14 cellular contexts compared by ENCODE assay signal in genomic region chr17:58741121-58741625, GRCh38. TPM values are rescaled to one million over a fixed set of nuclear protein-coding genes. Genes with fewer than 3 reads are reported as not detected.
DNase-seq lines count a peak whose midpoint lies in the region; ATAC-seq, FAIRE-seq and TF ChIP-seq lines count a peak whose summit lies in the region.
"Had no signal": no experiment of that assay in that cellular context is flagged by ENCODE, and none has a peak within 500 bp of the region (broad histone marks: within the 10 kb centered on the region; RNA-seq: fewer than 3 reads in every experiment).

No MANE protein-coding gene starts in this region.

- in situ Hi-C loops in GM12878 (cut with MboI), result no loop called here

- POLR2A ChIA-PET in GM12878 (lab: Charles Lee), result no interaction called here

- RAD21 ChIA-PET in GM12878 (lab: Charles Lee; ENCODE audit: unreplicated experiment), result interaction anchor here (0.6 kb wide), 1 partner anchor 282 kb away, joined by 3 read pairs; no protein-coding TSS in a partner anchor

- no peak overlapping the region for H3K27ac ChIP-seq in GM12878 (ENCODE audit: control insufficient read depth, insufficient read depth)
- H3K27ac ChIP-seq: heart left ventricle, parathyroid adenoma had no signal

- no peaks in the 10 kb centered on the region for H4K20me1 ChIP-seq in GM12878 (ENCODE audit: control insufficient read depth, insufficient read depth)

- no peak overlapping the region for H3K4me2 ChIP-seq in GM12878 (ENCODE audit: control insufficient read depth, insufficient read depth)

- intact Hi-C loops in GM12878 (cut with micrococcal nuclease; ENCODE audit: unreplicated experiment), result no loop called here

- H3K9ac ChIP-seq in GM12878 (ENCODE audit: control insufficient read depth, insufficient read depth, low read length), result no peak overlapping the region
- H3K9ac ChIP-seq: parathyroid adenoma had no signal

- H3K27me3 ChIP-seq in GM12878 (replicated peaks in 1 of 2; ENCODE audit: control insufficient read depth in 2 of 2, insufficient read depth in 2 of 2, low read length in 1 of 2), result no peaks in the 10 kb centered on the region
- H3K27me3 ChIP-seq: heart left ventricle had no signal

- H2AFZ ChIP-seq in GM12878 (ENCODE audit: control insufficient read depth, low read depth, low read length), result no peak overlapping the region
- H2AFZ ChIP-seq: parathyroid adenoma had no signal

- TF ChIP-seq RAD21 in GM12878 (IDR thresholded peaks at IDR 0.05; ENCODE audit: insufficient read depth, low read depth, low read length), result no peak

- H3K79me2 ChIP-seq in GM12878 (ENCODE audit: control insufficient read depth, insufficient read depth, low read length), result no peaks in the 10 kb centered on the region
- H3K79me2 ChIP-seq: parathyroid adenoma had no signal

- SMC1A ChIA-PET in GM12878 (lab: Charles Lee; ENCODE audit: uncharacterized antibody, unreplicated experiment), result no interaction called here

- no peak for TF ChIP-seq POLR2A in GM12878 (IDR thresholded peaks at IDR 0.05; ENCODE audit: low read depth, low read length)

- no peak for TF ChIP-seq EP300 in GM12878 (IDR thresholded peaks at IDR 0.05; ENCODE audit: borderline replicate concordance in 1 of 2, control insufficient read depth in 1 of 2, low read depth in 2 of 2, low read length in 2 of 2)

- WGBS in GM12878 (ENCODE audit: insufficient coverage, insufficient replicate concordance, low lambda C conversion rate, missing lambda C conversion rate), result 64% methylated on average over 8 of the region's 8 CpGs

- no peaks in the 10 kb centered on the region for H3K9me3 ChIP-seq in GM12878 (replicated peaks; ENCODE audit: control insufficient read depth, insufficient read depth, low read length)
- H3K9me3 ChIP-seq: heart left ventricle had no signal

- CTCF ChIA-PET in GM12878 (lab: Yijun Ruan, JAX), result no interaction called here

- peak; percentile 91 for DNase-seq in HPDE6-E6E7 (ENCODE audit: extremely low spot score)
- DNase-seq in GM12878 (ENCODE audit: low read depth, low spot score), result no peak
- no peak for DNase-seq in omental fat pad (ENCODE audit: low spot score)
- DNase-seq in T-helper 9 cell, result no peak
- DNase-seq in NCI-H526 (lab: John Stamatoyannopoulos, UW), result no peak
- no peak for DNase-seq in mesenteric fat pad (ENCODE audit: low spot score)
- DNase-seq: activated naive CD8-positive, alpha-beta T cell treated with anti-CD3 and anti-CD28 coated beads, Interleukin-2, amount 10 ng/mL, durations not matched to agents 7 days and 5 days; COR-L47; heart left ventricle; NCI-H1930; stimulated activated CD4-positive, alpha-beta T cell treated with anti-CD3 and anti-CD28 coated beads, Interleukin-2, amount 100 ng/mL, for 24 hours; stimulated activated naive CD8-positive, alpha-beta T cell treated with anti-CD3 and anti-CD28 coated beads, Interleukin-15, Interleukin-2, amounts not matched to agents 100 U/mL and 50 U/mL, for 24 hours had no signal

- no peak for ATAC-seq in GM12878
- ATAC-seq in omental fat pad (ENCODE audit: low FRiP score), result peak; percentile 92
- ATAC-seq: heart left ventricle; stimulated activated naive CD8-positive, alpha-beta T cell treated with anti-CD3 and anti-CD28 coated beads, Interleukin-15, Interleukin-2, amounts not matched to agents 100 U/mL and 50 U/mL, for 24 hours had no signal

- no peak for TF ChIP-seq CTCF in GM12878 (IDR thresholded peaks at IDR 0.05 in 2 of 3, conservative IDR thresholded peaks at IDR 0.05 in 1 of 3; ENCODE audit: control insufficient read depth in 2 of 3, extremely low read depth in 1 of 3, insufficient read depth in 1 of 3, low read depth in 3 of 3, low read length in 3 of 3)
- TF ChIP-seq CTCF in omental fat pad (IDR thresholded peaks at IDR 0.05), result no peak

- H3K36me3 ChIP-seq in GM12878 (ENCODE audit: control insufficient read depth in 2 of 2, insufficient read depth in 2 of 2, low read length in 1 of 2), result no peaks in the 10 kb centered on the region; a peak in 1 of 4 replicates
- H3K36me3 ChIP-seq: heart left ventricle had no signal

- no peaks in the 10 kb centered on the region for H3K4me1 ChIP-seq in GM12878 (ENCODE audit: control insufficient read depth, insufficient read depth, low read length)
- H3K4me1 ChIP-seq: heart left ventricle, parathyroid adenoma had no signal

- FAIRE-seq in GM12878 (lab: Jason Lieb, UNC), result no peak

- BruUV-seq in GM12878 (replicated peaks; lab: Mats Ljungman, UMichigan), result no TSS peak

- no peak overlapping the region for H3K4me3 ChIP-seq in GM12878
- H3K4me3 ChIP-seq: heart left ventricle, lung had no signal

TF ChIP-seq in GM12878, 131 proteins besides CTCF, POLR2A, EP300 and RAD21 (continues in another document):
- no peak for TF ChIP-seq JUND (IDR thresholded peaks at IDR 0.05; ENCODE audit: low read depth, low read length)
- peak in 1 of 2 experiments; percentile 93; a peak in 1 of 4 replicates for TF ChIP-seq ETV6 (conservative IDR thresholded peaks at IDR 0.05 in 1 of 2, IDR thresholded peaks at IDR 0.05 in 1 of 2; ENCODE audit: borderline replicate concordance in 1 of 2, low read depth in 1 of 2)

RNA-seq across cellular contexts. Expression of gene PPM1E, which starts 14.5 kb away (rescaled TPM):
- total RNA-seq in GM12878 (2013; cell fraction: nucleolus; rRNA removed), result not detected in 2 replicates
- 0.23 and 0.33 TPM in 2 replicates for total RNA-seq in GM12878 (2014; rRNA removed)
- 0.18 TPM in 2 replicates for total RNA-seq in GM12878 (2014; rRNA removed; fragmentation: Illumina TruSeq; extraction: Trizol)
- 0.21 and 0.28 TPM in 2 replicates for total RNA-seq in GM12878 (2021)
- polyA plus RNA-seq in GM12878 (2011; ENCODE audit: low read depth), result not detected
- 0.07 TPM in 2 replicates for polyA plus RNA-seq in GM12878 (2011; rRNA removed)
- 0.03 and 0.05 TPM in 2 replicates for polyA plus RNA-seq in GM12878 (2011; cell fraction: cytosol; rRNA removed)
- 0.04 and 0.09 TPM in 2 replicates for polyA plus RNA-seq in GM12878 (2011; cell fraction: nucleus; rRNA removed)
- polyA plus RNA-seq in GM12878 (2012), result 0.04 TPM in 2 replicates
- 0.13 and 0.22 TPM in 2 replicates for polyA plus RNA-seq in GM12878 (2014; fragmentation: Illumina TruSeq; extraction: Trizol)
- under 1 TPM; 0.07 to 0.08 TPM for polyA plus RNA-seq in GM12878 (2014; fragmentation: Nextera tagmentation; extraction: Ambion mirVana)
- 0.10 and 0.14 TPM in 2 replicates for polyA plus RNA-seq in GM12878 (2014; rRNA removed)
- under 1 TPM; 0.13 to 0.24 TPM for polyA plus RNA-seq in GM12878 (2016; fragmentation: Nextera tagmentation; extraction: Ambion mirVana)
- polyA minus RNA-seq in GM12878 (2011; rRNA and poly(A)+ RNA removed), result under 0.01 and 0.07 TPM in 2 replicates
- not detected in 2 replicates for polyA minus RNA-seq in GM12878 (2011; cell fraction: cytosol; rRNA and poly(A)+ RNA removed)
- 0.10 TPM in 1 of 2 replicates, not detected in the other for polyA minus RNA-seq in GM12878 (2011; cell fraction: nucleus; rRNA and poly(A)+ RNA removed)
- under 1 TPM in 3 of 4 donors, not detected in 1; 0.19 to 0.48 (median 0.46) TPM for total RNA-seq in omental fat pad
- total RNA-seq in mesenteric fat pad, result 0.13 TPM
- total RNA-seq: activated naive CD8-positive, alpha-beta T cell treated with anti-CD3 and anti-CD28 coated beads, Interleukin-2, amount 10 ng/mL, durations not matched to agents 7 days and 5 days had no signal

RNA-seq across cellular contexts. Expression of gene RAD51C, which starts 48.8 kb away (rescaled TPM):
- 84.7 and 96.3 TPM in 2 replicates for total RNA-seq in GM12878 (2013; cell fraction: nucleolus; rRNA removed)
- total RNA-seq in GM12878 (2014; rRNA removed) (59.6 and 71.1 TPM in 2 replicates), GM12878 (2014; rRNA removed; fragmentation: Illumina TruSeq; extraction: Trizol) (85.0 and 85.4 TPM in 2 replicates), GM12878 (2021) (70.4 and 73.0 TPM in 2 replicates), omental fat pad (10 to 100 TPM in 3 of 4 donors, 1 to 10 TPM in 1; 7.1 to 18.3 (median 15.7) TPM), mesenteric fat pad (21.9 TPM)
- 51.5 TPM for polyA plus RNA-seq in GM12878 (2011; ENCODE audit: low read depth)
- polyA plus RNA-seq in GM12878 (2011; rRNA removed) (111 and 156 TPM in 2 replicates), GM12878 (2014; fragmentation: Illumina TruSeq; extraction: Trizol) (102 and 148 TPM in 2 replicates), GM12878 (2014; fragmentation: Nextera tagmentation; extraction: Ambion mirVana) (100 to 1,000 TPM; 229 to 240 TPM), GM12878 (2014; rRNA removed) (83.2 and 92.5 TPM in 2 replicates), GM12878 (2016; fragmentation: Nextera tagmentation; extraction: Ambion mirVana) (100 to 1,000 TPM; 266 to 267 TPM)
- polyA plus RNA-seq in GM12878 (2011; cell fraction: cytosol; rRNA removed), result 44.8 and 46.5 TPM in 2 replicates
- 36.0 and 44.5 TPM in 2 replicates for polyA plus RNA-seq in GM12878 (2011; cell fraction: nucleus; rRNA removed)
- 51.0 and 56.6 TPM in 2 replicates for polyA plus RNA-seq in GM12878 (2012)
- polyA minus RNA-seq in GM12878 (2011; rRNA and poly(A)+ RNA removed), result 56.0 and 75.0 TPM in 2 replicates
- 16.8 and 24.3 TPM in 2 replicates for polyA minus RNA-seq in GM12878 (2011; cell fraction: cytosol; rRNA and poly(A)+ RNA removed)
- 43.0 and 56.0 TPM in 2 replicates for polyA minus RNA-seq in GM12878 (2011; cell fraction: nucleus; rRNA and poly(A)+ RNA removed)

RNA-seq across cellular contexts. Expression of gene TEX14, which starts 49.3 kb away (rescaled TPM):
- 1.1 and 1.2 TPM in 2 replicates for total RNA-seq in GM12878 (2013; cell fraction: nucleolus; rRNA removed)
- total RNA-seq in GM12878 (2014; rRNA removed) (0.60 and 1.3 TPM in 2 replicates), GM12878 (2014; rRNA removed; fragmentation: Illumina TruSeq; extraction: Trizol) (0.60 and 0.85 TPM in 2 replicates), GM12878 (2021) (0.37 and 0.46 TPM in 2 replicates), omental fat pad (1 to 10 TPM in 1 of 4 donors, under 1 TPM in 3; 0.19 to 1.3 (median 0.39) TPM), mesenteric fat pad (0.10 TPM)
- 0.43 TPM for polyA plus RNA-seq in GM12878 (2011; ENCODE audit: low read depth)
- polyA plus RNA-seq in GM12878 (2011; rRNA removed) (0.26 and 0.29 TPM in 2 replicates), GM12878 (2014; fragmentation: Illumina TruSeq; extraction: Trizol) (1.2 and 1.8 TPM in 2 replicates), GM12878 (2014; fragmentation: Nextera tagmentation; extraction: Ambion mirVana) (under 1 TPM; 0.53 to 0.79 TPM), GM12878 (2014; rRNA removed) (0.81 and 1.2 TPM in 2 replicates), GM12878 (2016; fragmentation: Nextera tagmentation; extraction: Ambion mirVana) (under 1 TPM; 0.15 to 0.25 TPM)
- 0.24 and 0.45 TPM in 2 replicates for polyA plus RNA-seq in GM12878 (2011; cell fraction: cytosol; rRNA removed)
- polyA plus RNA-seq in GM12878 (2011; cell fraction: nucleus; rRNA removed), result 0.37 and 0.58 TPM in 2 replicates
- polyA plus RNA-seq in GM12878 (2012), result 0.49 and 0.62 TPM in 2 replicates
- polyA minus RNA-seq in GM12878 (2011; rRNA and poly(A)+ RNA removed), result 0.22 and 0.26 TPM in 2 replicates
- not detected in 2 replicates for polyA minus RNA-seq in GM12878 (2011; cell fraction: cytosol; rRNA and poly(A)+ RNA removed)
- polyA minus RNA-seq in GM12878 (2011; cell fraction: nucleus; rRNA and poly(A)+ RNA removed), result 0.12 TPM in 1 of 2 replicates, not detected in the other
